ENCODE assay signal across 8 cellular contexts in genomic region chr15:51267714-51268105, GRCh38.
DNase-seq lines count a peak whose midpoint lies in the region; ATAC-seq and TF ChIP-seq lines count a peak whose summit lies in the region.

No MANE protein-coding gene starts in this region.

- H3K4me3 ChIP-seq in NT2/D1 (ENCODE audit: insufficient read length, low read depth): peak overlapping the region; percentile 45

- H3K9me3 Mint-ChIP-seq in osteocyte (ENCODE audit: unreplicated experiment): no peaks in the 10 kb centered on the region

- peaks cover 64% of the 10 kb centered on the region for H3K27me3 ChIP-seq in NT2/D1 (ENCODE audit: insufficient read depth, insufficient read length)
- H3K27me3 ChIP-seq in foreskin keratinocyte: peaks cover 77% of the 10 kb centered on the region

- TF ChIP-seq CTCF in foreskin keratinocyte (conservative IDR thresholded peaks at IDR 0.05) (no peak), osteocyte (IDR thresholded peaks at IDR 0.05) (no peak)

- peak overlapping the region; percentile 74 for H3K4me3 Mint-ChIP-seq in osteocyte (ENCODE audit: unreplicated experiment)

- DNase-seq in COR-L47 (lab: John Stamatoyannopoulos, UW): peak; percentile 58
- DNase-seq in NT2/D1 (ENCODE audit: low read depth, low spot score): no peak
- no peak for DNase-seq in foreskin keratinocyte
- DNase-seq in osteocyte (ENCODE audit: extremely low spot score, unreplicated experiment): no peak
- DNase-seq in NCI-H2081 (lab: John Stamatoyannopoulos, UW): no peak
- DNase-seq in GM19238 (ENCODE audit: insufficient read length, low spot score): no peak

- 0 out of 2 replicates have a peak, but pooled peaks cover under 1% of the 10 kb centered on the region for H3K9me3 ChIP-seq in NT2/D1 (ENCODE audit: insufficient read depth, low read length)

- H3K9ac ChIP-seq in NT2/D1 (ENCODE audit: insufficient read length, low read depth): no peak overlapping the region

- H3K27ac ChIP-seq in foreskin keratinocyte: no peak overlapping the region

- no peaks in the 10 kb centered on the region for H3K4me1 ChIP-seq in NT2/D1 (ENCODE audit: insufficient read depth, insufficient read length)
- H3K4me1 ChIP-seq in foreskin keratinocyte: no peaks in the 10 kb centered on the region

- peaks cover 8% of the 10 kb centered on the region for H3K4me1 Mint-ChIP-seq in osteocyte (ENCODE audit: unreplicated experiment)

- peaks cover 28% of the 10 kb centered on the region for H3K27me3 Mint-ChIP-seq in osteocyte (ENCODE audit: unreplicated experiment)

- H3K36me3 ChIP-seq in NT2/D1 (ENCODE audit: insufficient read depth, insufficient read length, low read length): no peaks in the 10 kb centered on the region

- H3K36me3 Mint-ChIP-seq in osteocyte (ENCODE audit: unreplicated experiment): no peaks in the 10 kb centered on the region

- ATAC-seq in foreskin keratinocyte (peak; percentile 27), HG03159 (IDR thresholded peaks at IDR 0.05; ENCODE audit: unreplicated experiment) (no peak), HG03175 (IDR thresholded peaks at IDR 0.05; ENCODE audit: unreplicated experiment) (no peak)

- H3K27ac Mint-ChIP-seq in osteocyte (ENCODE audit: unreplicated experiment): no peak overlapping the region
